In genomic region chr19:5958851-5959122, GRCh38 we compare ENCODE assay signal across 21 cellular contexts. TPM values are rescaled to one million over a fixed set of nuclear protein-coding genes. Genes with fewer than 3 reads are reported as not detected.
DNase-seq lines count a peak whose midpoint lies in the region; ATAC-seq, FAIRE-seq and TF ChIP-seq lines count a peak whose summit lies in the region.
"Had no signal": no experiment of that assay in that cellular context is flagged by ENCODE, and none has a peak within 500 bp of the region (broad histone marks: within the 10 kb centered on the region; RNA-seq: fewer than 3 reads in every experiment).

No MANE protein-coding gene starts in this region.

- H3K4me1 ChIP-seq in HepG2 (ENCODE audit: insufficient read depth, low read length) (peaks cover 100% of the 10 kb centered on the region), right lobe of liver (peaks cover 0 to 75% (median 38%) of the 10 kb centered on the region in 4 donors), hepatocyte (ENCODE audit: insufficient read depth) (peaks cover 90% of the 10 kb centered on the region)

- H3K4me1 Mint-ChIP-seq in WTC11 (peaks cover 82% of the 10 kb centered on the region), type B pancreatic cell (ENCODE audit: unreplicated experiment) (peaks cover 66% of the 10 kb centered on the region)

- no peaks in the 10 kb centered on the region for H4K20me1 ChIP-seq in HepG2 (ENCODE audit: insufficient read depth, low read length)
- peaks cover 66% of the 10 kb centered on the region for H4K20me1 ChIP-seq in hepatocyte (ENCODE audit: insufficient read depth, poor library complexity, severe bottlenecking)

- in situ Hi-C loops in HepG2 (cut with HindIII; ENCODE audit: extremely low pct_ligation_motif_present, low pct_unique_long_range_greater_than_20kb): no loop called here

- H3K4me2 ChIP-seq in HepG2 (ENCODE audit: low read depth, low read length): no peak overlapping the region
- H3K4me2 ChIP-seq in hepatocyte: peak overlapping the region; percentile 56

- H3K27ac Mint-ChIP-seq in WTC11 (peak overlapping the region; percentile 57; the same call in 1 of the 2 replicates), type B pancreatic cell (peak overlapping the region; percentile 25)
- H3K27ac Mint-ChIP-seq: HFFc6 had no signal

- H3K27me3 Mint-ChIP-seq in WTC11 (ENCODE audit: low read depth) (no peaks in the 10 kb centered on the region), type B pancreatic cell (no peaks in the 10 kb centered on the region)

- no peak for TF ChIP-seq RAD21 in HepG2 (CRISPR knock-in tag; IDR thresholded peaks at IDR 0.05)

- POLR2A ChIA-PET in HepG2 (lab: Yijun Ruan, JAX): no interaction called here
- POLR2A ChIA-PET in WTC11 (lab: Charles Lee): no interaction called here

- BruUV-seq in HepG2 (replicated peaks; lab: Mats Ljungman, UMichigan): no TSS peak

- H3K4me3 ChIP-seq in HepG2 (replicated peaks in 1 of 3; ENCODE audit: insufficient read depth in 1 of 3, low read depth in 2 of 3, low read length in 3 of 3): no peak overlapping the region
- no peak overlapping the region for H3K4me3 ChIP-seq in right lobe of liver
- H3K4me3 ChIP-seq in hepatocyte: no peak overlapping the region
- H3K4me3 ChIP-seq: breast epithelium, prostate gland, SJCRH30 had no signal

- H3K9me3 ChIP-seq in HepG2 (ENCODE audit: low read length) (no peaks in the 10 kb centered on the region), right lobe of liver (no peaks in the 10 kb centered on the region), hepatocyte (ENCODE audit: low read depth) (no peaks in the 10 kb centered on the region)
- H3K9me3 ChIP-seq: breast epithelium, prostate gland, SJCRH30 had no signal

- no peak for DNase-seq in HepG2 (ENCODE audit: low spot score)
- no peak for DNase-seq in right lobe of liver
- no peak for DNase-seq in WTC11 (ENCODE audit: low spot score)
- DNase-seq in hepatocyte (ENCODE audit: low spot score): no peak
- no peak for DNase-seq in type B pancreatic cell (ENCODE audit: extremely low spot score, unreplicated experiment)
- DNase-seq in NCI-H1436 treated with DMSO at 0.1 percent for 48 hours (lab: John Stamatoyannopoulos, UW): no peak
- no peak for DNase-seq in activated CD4-positive, CD25-positive, alpha-beta regulatory T cell (lab: John Stamatoyannopoulos, UW)
- DNase-seq: activated gamma-delta T cell; DMS53; HFFc6; KG1; NCI-H1105; NCI-H226; SJCRH30; stimulated activated CD4-positive, alpha-beta T cell treated with anti-CD3 and anti-CD28 coated beads, Interleukin-15, amount 100 ng/mL, for 24 hours; substantia nigra; T-helper 9 cell had no signal

- H3K27ac ChIP-seq in HepG2 (ENCODE audit: extremely low read length, insufficient read depth, low read length) (peak overlapping the region; percentile 43), right lobe of liver (no peak overlapping the region), hepatocyte (peak overlapping the region; percentile 82)
- H3K27ac ChIP-seq: breast epithelium, prostate gland, SJCRH30 had no signal

- no peaks in the 10 kb centered on the region for H3K27me3 ChIP-seq in HepG2 (ENCODE audit: control insufficient read depth in 1 of 2, insufficient read depth in 2 of 2, low read length in 2 of 2)
- H3K27me3 ChIP-seq in right lobe of liver: no peaks in the 10 kb centered on the region
- no peaks in the 10 kb centered on the region for H3K27me3 ChIP-seq in hepatocyte
- H3K27me3 ChIP-seq: breast epithelium, SJCRH30 had no signal

- H2AFZ ChIP-seq in HepG2 (ENCODE audit: low read length): no peak overlapping the region
- no peak overlapping the region for H2AFZ ChIP-seq in hepatocyte

- H3K36me3 Mint-ChIP-seq in WTC11: no peaks in the 10 kb centered on the region
- H3K36me3 Mint-ChIP-seq in type B pancreatic cell: no peaks in the 10 kb centered on the region

- H3K9me3 Mint-ChIP-seq in WTC11: no peaks in the 10 kb centered on the region
- no peaks in the 10 kb centered on the region for H3K9me3 Mint-ChIP-seq in type B pancreatic cell
- H3K9me3 Mint-ChIP-seq: HFFc6 had no signal

- intact Hi-C loops in HepG2 (cut with micrococcal nuclease; ENCODE audit: unreplicated experiment) (no loop called here), right lobe of liver (cut with DNase I) (no loop called here)

- no peaks in the 10 kb centered on the region for H3K9me2 ChIP-seq in hepatocyte (replicated peaks; ENCODE audit: insufficient read depth)

- peaks cover 89% of the 10 kb centered on the region for H3K79me2 ChIP-seq in HepG2 (ENCODE audit: insufficient read depth, low read length)
- H3K79me2 ChIP-seq in hepatocyte: peaks cover 91% of the 10 kb centered on the region

- WGBS in HepG2 (ENCODE audit: low lambda C conversion rate): 98% methylated on average over 8 of the region's 10 CpGs
- WGBS in right lobe of liver (ENCODE audit: insufficient coverage, low coverage, low lambda C conversion rate, missing lambda C conversion rate): 81% methylated on average over 8 of the region's 10 CpGs
- WGBS in hepatocyte (ENCODE audit: low lambda C conversion rate, missing lambda C conversion rate): 94% methylated on average over 10 of the region's 10 CpGs

- peak overlapping the region; percentile 12; the same call in 1 of the 2 replicates for H3K9ac ChIP-seq in HepG2 (ENCODE audit: insufficient read depth, low read depth, low read length)

- H3K4me3 Mint-ChIP-seq in WTC11 (no peak overlapping the region), type B pancreatic cell (no peak overlapping the region)
- H3K4me3 Mint-ChIP-seq: HFFc6 had no signal

- H3K36me3 ChIP-seq in HepG2 (replicated peaks in 1 of 2; ENCODE audit: control insufficient read depth in 1 of 2, insufficient read depth in 2 of 2, low read length in 2 of 2) (peaks cover 0 to 7% of the 10 kb centered on the region in 2 experiments; a peak in 2 of 5 replicates), right lobe of liver (no peaks in the 10 kb centered on the region), hepatocyte (replicated peaks; ENCODE audit: insufficient read depth, low read depth) (no peaks in the 10 kb centered on the region)
- H3K36me3 ChIP-seq: breast epithelium, prostate gland, SJCRH30 had no signal

- no peak for FAIRE-seq in HepG2 (lab: Jason Lieb, UNC)
- FAIRE-seq: GM18507 had no signal

- TF ChIP-seq POLR2A in HepG2 (IDR thresholded peaks at IDR 0.05; ENCODE audit: insufficient read depth in 1 of 2, low read depth in 2 of 2, low read length in 2 of 2): no peak
- no peak for TF ChIP-seq POLR2A in right lobe of liver (IDR thresholded peaks at IDR 0.05)

- TF ChIP-seq CTCF in HepG2 (CRISPR knock-in tag; IDR thresholded peaks at IDR 0.05): no peak
- TF ChIP-seq CTCF in right lobe of liver (IDR thresholded peaks at IDR 0.05): no peak
- TF ChIP-seq CTCF in WTC11 (IDR thresholded peaks at IDR 0.05): no peak
- no peak for TF ChIP-seq CTCF in hepatocyte (IDR thresholded peaks at IDR 0.05; ENCODE audit: poor library complexity)
- no peak for TF ChIP-seq CTCF in type B pancreatic cell (conservative IDR thresholded peaks at IDR 0.05)

- TF ChIP-seq EP300 in HepG2 (IDR thresholded peaks at IDR 0.05; ENCODE audit: low read depth in 2 of 2, low read length in 2 of 2) (no peak), HepG2 (CRISPR knock-in tag; IDR thresholded peaks at IDR 0.05; ENCODE audit: borderline replicate concordance) (no peak)

- CTCF ChIA-PET in HepG2 (lab: Yijun Ruan, JAX; ENCODE audit: low intra/inter-chr PET ratio, low total read pairs) (no interaction called here), WTC11 (lab: Charles Lee) (interaction anchor here (1.0 to 5.2 kb wide), 3 partner anchors 9 to 155 kb away, joined by 3 to 41 read pairs (median 11); no protein-coding TSS in a partner anchor)

- ATAC-seq in HepG2 (no peak), right lobe of liver (no peak), WTC11 (no peak), GM19397 (IDR thresholded peaks at IDR 0.05; ENCODE audit: unreplicated experiment) (no peak)

RNA-seq across cellular contexts. Expression of gene RANBP3, which starts 19.2 kb away (rescaled TPM):
- 37.2 and 39.5 TPM in 2 replicates for total RNA-seq in HepG2 (2016; rRNA removed; fragmentation: Illumina TruSeq; extraction: Trizol)
- 15.1 and 18.2 TPM in 2 replicates for total RNA-seq in HepG2 (2016; cell fraction: cytosol; rRNA removed; fragmentation: Illumina TruSeq; extraction: Trizol; ENCODE audit: low read depth)
- total RNA-seq in HepG2 (2016; cell fraction: insoluble cytoplasmic fraction; rRNA removed; fragmentation: Illumina TruSeq; extraction: Trizol): 27.1 and 40.8 TPM in 2 replicates
- total RNA-seq in HepG2 (2016; cell fraction: membrane; rRNA removed; fragmentation: Illumina TruSeq; extraction: Trizol): 19.4 and 20.4 TPM in 2 replicates
- total RNA-seq in HepG2 (2016; cell fraction: nucleus; rRNA removed; fragmentation: Illumina TruSeq; extraction: Trizol): 47.7 and 56.8 TPM in 2 replicates
- polyA plus RNA-seq in HepG2 (2011; rRNA removed): 149 and 151 TPM in 2 replicates
- 91.7 and 149 TPM in 2 replicates for polyA plus RNA-seq in HepG2 (2011; cell fraction: cytosol; rRNA removed)
- 233 and 293 TPM in 2 replicates for polyA plus RNA-seq in HepG2 (2011; cell fraction: nucleus; rRNA removed)
- polyA plus RNA-seq in HepG2 (2012): 62.1 and 64.6 TPM in 2 replicates
- polyA plus RNA-seq in HepG2 (2016; cell fraction: cytosol; fragmentation: Illumina TruSeq; extraction: Trizol; ENCODE audit: low read depth): 10.3 and 11.7 TPM in 2 replicates
- polyA plus RNA-seq in HepG2 (2016; cell fraction: insoluble cytoplasmic fraction; fragmentation: Illumina TruSeq; extraction: Trizol; ENCODE audit: low read depth): 53.5 and 62.0 TPM in 2 replicates
- 18.2 and 24.3 TPM in 2 replicates for polyA plus RNA-seq in HepG2 (2016; cell fraction: membrane; fragmentation: Illumina TruSeq; extraction: Trizol; ENCODE audit: low read depth)
- 127 and 170 TPM in 2 replicates for polyA plus RNA-seq in HepG2 (2016; cell fraction: nucleus; fragmentation: Illumina TruSeq; extraction: Trizol; ENCODE audit: insufficient read depth, low read depth)
- polyA minus RNA-seq in HepG2 (2011; rRNA and poly(A)+ RNA removed; ENCODE audit: low replicate concordance): 43.2 and 193 TPM in 2 replicates
- polyA minus RNA-seq in HepG2 (2011; cell fraction: cytosol; rRNA and poly(A)+ RNA removed): 76.9 and 86.6 TPM in 2 replicates
- polyA minus RNA-seq in HepG2 (2011; cell fraction: nucleus; rRNA and poly(A)+ RNA removed): 74.3 and 80.3 TPM in 2 replicates
- total RNA-seq in right lobe of liver: 10 to 100 TPM; 21.7 to 49.5 (median 24.5) TPM
- total RNA-seq in WTC11 (2021): 74.5 to 76.3 TPM (median 75.6 TPM) in 3 replicates
- total RNA-seq in hepatocyte: 51.0 and 78.1 TPM in 2 replicates
- 10.4 and 16.4 TPM in 2 replicates for polyA plus RNA-seq in hepatocyte
- total RNA-seq in type B pancreatic cell (ENCODE audit: low replicate concordance): 75.5 and 92.4 TPM in 2 replicates

RNA-seq across cellular contexts. Expression of gene CAPS, which starts 44.7 kb away (rescaled TPM):
- total RNA-seq in HepG2 (2016; rRNA removed; fragmentation: Illumina TruSeq; extraction: Trizol) (1.7 and 3.1 TPM in 2 replicates), right lobe of liver (1 to 10 TPM; 1.1 to 7.9 (median 5.0) TPM), WTC11 (2021) (4.6 to 5.8 TPM (median 5.3 TPM) in 3 replicates), hepatocyte (7.5 and 15.5 TPM in 2 replicates), type B pancreatic cell (ENCODE audit: low replicate concordance) (13.9 and 14.1 TPM in 2 replicates)
- total RNA-seq in HepG2 (2016; cell fraction: cytosol; rRNA removed; fragmentation: Illumina TruSeq; extraction: Trizol; ENCODE audit: low read depth): 0.40 and 0.53 TPM in 2 replicates
- 1.1 and 3.0 TPM in 2 replicates for total RNA-seq in HepG2 (2016; cell fraction: insoluble cytoplasmic fraction; rRNA removed; fragmentation: Illumina TruSeq; extraction: Trizol)
- total RNA-seq in HepG2 (2016; cell fraction: membrane; rRNA removed; fragmentation: Illumina TruSeq; extraction: Trizol): 1.2 and 1.4 TPM in 2 replicates
- total RNA-seq in HepG2 (2016; cell fraction: nucleus; rRNA removed; fragmentation: Illumina TruSeq; extraction: Trizol): 2.6 and 2.9 TPM in 2 replicates
- polyA plus RNA-seq in HepG2 (2011; rRNA removed) (3.1 and 4.5 TPM in 2 replicates), hepatocyte (17.8 and 23.1 TPM in 2 replicates)
- 2.9 and 3.5 TPM in 2 replicates for polyA plus RNA-seq in HepG2 (2011; cell fraction: cytosol; rRNA removed)
- polyA plus RNA-seq in HepG2 (2011; cell fraction: nucleus; rRNA removed): 19.5 and 22.9 TPM in 2 replicates
- 1.8 and 1.9 TPM in 2 replicates for polyA plus RNA-seq in HepG2 (2012)
- polyA plus RNA-seq in HepG2 (2016; cell fraction: cytosol; fragmentation: Illumina TruSeq; extraction: Trizol; ENCODE audit: low read depth): 0.40 and 0.43 TPM in 2 replicates
- 1.1 and 1.4 TPM in 2 replicates for polyA plus RNA-seq in HepG2 (2016; cell fraction: insoluble cytoplasmic fraction; fragmentation: Illumina TruSeq; extraction: Trizol; ENCODE audit: low read depth)
- polyA plus RNA-seq in HepG2 (2016; cell fraction: membrane; fragmentation: Illumina TruSeq; extraction: Trizol; ENCODE audit: low read depth): 0.61 and 0.87 TPM in 2 replicates
- polyA plus RNA-seq in HepG2 (2016; cell fraction: nucleus; fragmentation: Illumina TruSeq; extraction: Trizol; ENCODE audit: insufficient read depth, low read depth): 10.1 and 13.8 TPM in 2 replicates
- polyA minus RNA-seq in HepG2 (2011; rRNA and poly(A)+ RNA removed; ENCODE audit: low replicate concordance): 0.28 and 3.1 TPM in 2 replicates
- polyA minus RNA-seq in HepG2 (2011; cell fraction: cytosol; rRNA and poly(A)+ RNA removed): 0.40 and 1.1 TPM in 2 replicates
- polyA minus RNA-seq in HepG2 (2011; cell fraction: nucleus; rRNA and poly(A)+ RNA removed): 3.0 and 3.1 TPM in 2 replicates

RNA-seq across cellular contexts. Expression of gene VMAC, which starts 54.1 kb away (rescaled TPM):
- 1.2 and 2.4 TPM in 2 replicates for total RNA-seq in HepG2 (2016; rRNA removed; fragmentation: Illumina TruSeq; extraction: Trizol)
- total RNA-seq in HepG2 (2016; cell fraction: cytosol; rRNA removed; fragmentation: Illumina TruSeq; extraction: Trizol; ENCODE audit: low read depth): 1.2 and 2.0 TPM in 2 replicates
- 1.1 and 2.6 TPM in 2 replicates for total RNA-seq in HepG2 (2016; cell fraction: insoluble cytoplasmic fraction; rRNA removed; fragmentation: Illumina TruSeq; extraction: Trizol)
- 1.6 and 2.0 TPM in 2 replicates for total RNA-seq in HepG2 (2016; cell fraction: membrane; rRNA removed; fragmentation: Illumina TruSeq; extraction: Trizol)
- total RNA-seq in HepG2 (2016; cell fraction: nucleus; rRNA removed; fragmentation: Illumina TruSeq; extraction: Trizol): 2.4 and 2.8 TPM in 2 replicates
- 2.4 and 3.1 TPM in 2 replicates for polyA plus RNA-seq in HepG2 (2011; rRNA removed)
- polyA plus RNA-seq in HepG2 (2011; cell fraction: cytosol; rRNA removed): 1.3 and 1.9 TPM in 2 replicates
- polyA plus RNA-seq in HepG2 (2011; cell fraction: nucleus; rRNA removed): 12.9 and 13.7 TPM in 2 replicates
- polyA plus RNA-seq in HepG2 (2012): 0.61 and 1.0 TPM in 2 replicates
- polyA plus RNA-seq in HepG2 (2016; cell fraction: cytosol; fragmentation: Illumina TruSeq; extraction: Trizol; ENCODE audit: low read depth): 0.49 and 0.65 TPM in 2 replicates
- polyA plus RNA-seq in HepG2 (2016; cell fraction: insoluble cytoplasmic fraction; fragmentation: Illumina TruSeq; extraction: Trizol; ENCODE audit: low read depth): 0.78 and 1.4 TPM in 2 replicates
- 0.82 and 0.91 TPM in 2 replicates for polyA plus RNA-seq in HepG2 (2016; cell fraction: membrane; fragmentation: Illumina TruSeq; extraction: Trizol; ENCODE audit: low read depth)
- polyA plus RNA-seq in HepG2 (2016; cell fraction: nucleus; fragmentation: Illumina TruSeq; extraction: Trizol; ENCODE audit: insufficient read depth, low read depth): 4.8 and 5.0 TPM in 2 replicates
- 0.33 and 2.8 TPM in 2 replicates for polyA minus RNA-seq in HepG2 (2011; rRNA and poly(A)+ RNA removed; ENCODE audit: low replicate concordance)
- 0.59 and 1.2 TPM in 2 replicates for polyA minus RNA-seq in HepG2 (2011; cell fraction: cytosol; rRNA and poly(A)+ RNA removed)
- polyA minus RNA-seq in HepG2 (2011; cell fraction: nucleus; rRNA and poly(A)+ RNA removed): 3.7 and 4.2 TPM in 2 replicates
- total RNA-seq in right lobe of liver: 1 to 10 TPM; 1.7 to 3.9 (median 2.8) TPM
- total RNA-seq in WTC11 (2021): 2.5 to 3.3 TPM (median 3.3 TPM) in 3 replicates
- total RNA-seq in hepatocyte: 4.3 and 5.9 TPM in 2 replicates
- polyA plus RNA-seq in hepatocyte: 3.1 and 4.5 TPM in 2 replicates
- total RNA-seq in type B pancreatic cell (ENCODE audit: low replicate concordance): 7.1 and 7.4 TPM in 2 replicates

RNA-seq across cellular contexts. Expression of gene NDUFA11, which starts 55.2 kb away (rescaled TPM):
- 378 and 396 TPM in 2 replicates for total RNA-seq in HepG2 (2016; rRNA removed; fragmentation: Illumina TruSeq; extraction: Trizol)
- 206 and 277 TPM in 2 replicates for total RNA-seq in HepG2 (2016; cell fraction: cytosol; rRNA removed; fragmentation: Illumina TruSeq; extraction: Trizol; ENCODE audit: low read depth)
- 384 and 456 TPM in 2 replicates for total RNA-seq in HepG2 (2016; cell fraction: insoluble cytoplasmic fraction; rRNA removed; fragmentation: Illumina TruSeq; extraction: Trizol)
- 192 and 280 TPM in 2 replicates for total RNA-seq in HepG2 (2016; cell fraction: membrane; rRNA removed; fragmentation: Illumina TruSeq; extraction: Trizol)
- total RNA-seq in HepG2 (2016; cell fraction: nucleus; rRNA removed; fragmentation: Illumina TruSeq; extraction: Trizol): 124 and 130 TPM in 2 replicates
- polyA plus RNA-seq in HepG2 (2011; rRNA removed): 286 and 302 TPM in 2 replicates
- 407 and 879 TPM in 2 replicates for polyA plus RNA-seq in HepG2 (2011; cell fraction: cytosol; rRNA removed)
- polyA plus RNA-seq in HepG2 (2011; cell fraction: nucleus; rRNA removed): 341 and 384 TPM in 2 replicates
- polyA plus RNA-seq in HepG2 (2012): 182 and 188 TPM in 2 replicates
- 245 and 314 TPM in 2 replicates for polyA plus RNA-seq in HepG2 (2016; cell fraction: cytosol; fragmentation: Illumina TruSeq; extraction: Trizol; ENCODE audit: low read depth)
- 420 and 459 TPM in 2 replicates for polyA plus RNA-seq in HepG2 (2016; cell fraction: insoluble cytoplasmic fraction; fragmentation: Illumina TruSeq; extraction: Trizol; ENCODE audit: low read depth)
- 204 and 246 TPM in 2 replicates for polyA plus RNA-seq in HepG2 (2016; cell fraction: membrane; fragmentation: Illumina TruSeq; extraction: Trizol; ENCODE audit: low read depth)
- polyA plus RNA-seq in HepG2 (2016; cell fraction: nucleus; fragmentation: Illumina TruSeq; extraction: Trizol; ENCODE audit: insufficient read depth, low read depth): 232 and 235 TPM in 2 replicates
- polyA minus RNA-seq in HepG2 (2011; rRNA and poly(A)+ RNA removed; ENCODE audit: low replicate concordance): 32.1 and 88.3 TPM in 2 replicates
- polyA minus RNA-seq in HepG2 (2011; cell fraction: cytosol; rRNA and poly(A)+ RNA removed): 38.6 and 41.0 TPM in 2 replicates
- 16.5 and 21.2 TPM in 2 replicates for polyA minus RNA-seq in HepG2 (2011; cell fraction: nucleus; rRNA and poly(A)+ RNA removed)
- 100 to 1,000 TPM; 108 to 161 (median 157) TPM for total RNA-seq in right lobe of liver
- total RNA-seq in WTC11 (2021): 260 to 261 TPM (median 260 TPM) in 3 replicates
- total RNA-seq in hepatocyte: 158 and 171 TPM in 2 replicates
- 437 and 441 TPM in 2 replicates for polyA plus RNA-seq in hepatocyte
- total RNA-seq in type B pancreatic cell (ENCODE audit: low replicate concordance): 253 and 265 TPM in 2 replicates

Comparison
In these comparisons a context has a peak if more than half of its experiments do, and no peak if none do; other contexts are left out.
1. H3K27ac ChIP-seq: peak in HepG2 (single experiment) and hepatocyte (single experiment); none in right lobe of liver (0 of 3).